ENCODE assay signal across 11 cellular contexts in the genomic region with DNA sequence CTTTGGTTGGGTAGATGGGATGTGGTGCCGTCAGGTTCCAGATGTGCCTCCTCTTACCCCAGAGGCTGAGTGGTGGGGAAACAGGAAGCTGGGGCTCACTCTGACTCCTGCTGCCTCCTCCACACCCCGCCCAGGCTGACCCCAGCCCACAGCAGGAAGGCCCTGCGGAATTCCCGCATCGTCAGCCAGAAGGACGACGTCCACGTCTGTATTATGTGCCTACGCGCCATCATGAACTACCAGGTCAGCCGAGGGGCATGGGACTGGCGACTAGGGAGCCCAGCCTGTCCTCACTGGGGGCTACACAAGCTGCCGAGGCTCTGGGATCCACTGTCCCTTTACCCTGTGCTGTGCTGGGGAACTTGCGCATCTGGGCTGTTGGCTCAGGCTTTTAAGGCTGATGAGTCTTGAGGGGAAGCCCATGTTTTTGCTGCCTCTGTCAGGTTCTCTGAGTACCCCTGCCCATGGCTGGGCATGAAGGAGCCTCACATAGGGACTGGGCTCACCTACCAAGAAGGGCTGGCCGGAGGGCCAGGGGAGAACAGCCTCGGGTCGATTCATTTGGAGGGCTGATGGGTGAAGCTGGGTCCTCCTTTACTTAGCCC. TPM values are rescaled to one million over a fixed set of nuclear protein-coding genes. Genes with fewer than 3 reads are reported as not detected.
A peak's percentile ranks its signal among the peaks of the same experiment; 100 is the strongest.
DNase-seq lines count a peak whose midpoint lies in the region; ATAC-seq and TF ChIP-seq lines count a peak whose summit lies in the region.
"Had no signal": no experiment of that assay in that cellular context is flagged by ENCODE, and none has a peak within 500 bp of the region (broad histone marks: within the 10 kb centered on the region; RNA-seq: fewer than 3 reads in every experiment).

No MANE protein-coding gene starts in this region.

- WGBS in SK-N-SH (ENCODE audit: low lambda C conversion rate) = 30% methylated on average over 2 of the region's 17 CpGs

- H3K27me3 ChIP-seq in SK-N-SH (ENCODE audit: insufficient read depth) (no peaks in the 10 kb centered on the region), neutrophil (no peaks in the 10 kb centered on the region)

- H3K9me3 ChIP-seq in SK-N-SH (no peaks in the 10 kb centered on the region), neutrophil (peaks cover 10% of the 10 kb centered on the region)
- H3K9me3 ChIP-seq: colonic mucosa had no signal

- POLR2A ChIA-PET in SK-N-SH (lab: Yijun Ruan, JAX) = no interaction called here

- intact Hi-C loops in posterior vena cava (cut with DNase I) = no loop called here

- H3K36me3 ChIP-seq in SK-N-SH (replicated peaks in 1 of 2; ENCODE audit: control insufficient read depth in 1 of 2, insufficient read depth in 2 of 2, low read length in 1 of 2) (no peaks in the 10 kb centered on the region), neutrophil (peaks cover 98% of the 10 kb centered on the region)
- H3K36me3 ChIP-seq: colonic mucosa had no signal

- no peak overlapping the region for H2AFZ ChIP-seq in SK-N-SH (ENCODE audit: low read depth)

- H3K4me1 Mint-ChIP-seq in chondrocyte (ENCODE audit: low read depth) = no peaks in the 10 kb centered on the region

- peaks cover 1% of the 10 kb centered on the region for H3K36me3 Mint-ChIP-seq in chondrocyte (ENCODE audit: low read depth)

- no peak overlapping the region for H3K9ac ChIP-seq in SK-N-SH

- H3K27me3 Mint-ChIP-seq in chondrocyte (ENCODE audit: low read depth) = peaks cover 6% of the 10 kb centered on the region

- no peak for TF ChIP-seq RAD21 in SK-N-SH (IDR thresholded peaks at IDR 0.05; ENCODE audit: low read length)

- H3K4me2 ChIP-seq in SK-N-SH = no peak overlapping the region
- H3K4me2 ChIP-seq: smooth muscle cell had no signal

- H3K4me1 ChIP-seq in SK-N-SH (ENCODE audit: control insufficient read depth in 1 of 2, insufficient read depth in 2 of 2, low read depth in 1 of 2, low read length in 1 of 2) (peaks cover under 1 to 16% of the 10 kb centered on the region in 2 experiments; a peak in 2 of 4 replicates), neutrophil (ENCODE audit: control insufficient read depth in 1 of 2, insufficient read depth in 1 of 2, low read depth in 1 of 2, low read length in 1 of 2) (peaks cover 60 to 68% of the 10 kb centered on the region in 2 experiments)

- no peaks in the 10 kb centered on the region for H4K20me1 ChIP-seq in SK-N-SH (ENCODE audit: insufficient read depth)

- H3K4me3 ChIP-seq in SK-N-SH (ENCODE audit: low read depth in 2 of 2, low read length in 1 of 2) = no peak overlapping the region
- H3K4me3 ChIP-seq in neutrophil (ENCODE audit: low read depth in 1 of 2, low read length in 1 of 2) = peak overlapping the region; percentile 33 to 57
- H3K4me3 ChIP-seq: colonic mucosa, smooth muscle cell had no signal

- H3K4me3 Mint-ChIP-seq in chondrocyte (ENCODE audit: unreplicated experiment) = no peak overlapping the region

- H3K9me2 ChIP-seq in SK-N-SH = no peaks in the 10 kb centered on the region

- CTCF ChIA-PET in SK-N-SH (lab: Yijun Ruan, JAX) = interaction anchor here (0.6 to 11.1 kb wide), 30 partner anchors 10 to 637 kb away, joined by 3 to 232 read pairs (median 8); a partner anchor contains a TSS

- ATAC-seq in SK-N-SH treated with all-trans-retinoic acid at 6 μM for 48 hours = no peak
- no peak for ATAC-seq in GM18502 (IDR thresholded peaks at IDR 0.05; ENCODE audit: poor library complexity, unreplicated experiment)

- H3F3A ChIP-seq in SK-N-SH (replicated peaks; ENCODE audit: insufficient read depth) = no peaks in the 10 kb centered on the region

- TF ChIP-seq CTCF in SK-N-SH (IDR thresholded peaks at IDR 0.05) (peak; percentile 29; the same call in 1 of the 2 replicates), LNCAP (IDR thresholded peaks at IDR 0.05) (peak; percentile 63), chondrocyte (IDR thresholded peaks at IDR 0.05) (peak; percentile 70), neutrophil (IDR thresholded peaks at IDR 0.05) (peak; percentile 2)

- no peaks in the 10 kb centered on the region for H3K79me2 ChIP-seq in SK-N-SH (ENCODE audit: insufficient read depth)

- no peak for DNase-seq in SK-N-SH
- DNase-seq in chondrocyte (ENCODE audit: low spot score) = no peak
- no peak for DNase-seq in posterior vena cava (ENCODE audit: low spot score)
- DNase-seq in KG1 (lab: John Stamatoyannopoulos, UW) = no peak

- TF ChIP-seq EP300 in SK-N-SH (IDR thresholded peaks at IDR 0.05; ENCODE audit: borderline replicate concordance in 1 of 2, low read depth in 1 of 2, low read length in 1 of 2) = no peak

- no peak overlapping the region for H3K27ac ChIP-seq in SK-N-SH (ENCODE audit: low read depth in 2 of 2, low read length in 1 of 2)
- H3K27ac ChIP-seq in neutrophil = peak overlapping the region; percentile 99
- H3K27ac ChIP-seq: colonic mucosa had no signal

- no peaks in the 10 kb centered on the region for H3K9me3 Mint-ChIP-seq in chondrocyte (ENCODE audit: low read depth)
- H3K9me3 Mint-ChIP-seq: activated naive CD4-positive, alpha-beta T cell treated with anti-CD3 and anti-CD28 coated beads, Interleukin-2, amount 50 U/mL, for 72 hours had no signal

- H3K27ac Mint-ChIP-seq in chondrocyte (ENCODE audit: unreplicated experiment) = no peak overlapping the region

TF ChIP-seq in SK-N-SH, 30 proteins besides CTCF, POLR2A, EP300 and RAD21 (continues in another document):
- TF ChIP-seq, protein P1, sequence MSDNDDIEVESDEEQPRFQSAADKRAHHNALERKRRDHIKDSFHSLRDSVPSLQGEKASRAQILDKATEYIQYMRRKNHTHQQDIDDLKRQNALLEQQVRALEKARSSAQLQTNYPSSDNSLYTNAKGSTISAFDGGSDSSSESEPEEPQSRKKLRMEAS (IDR thresholded peaks at IDR 0.05; ENCODE audit: low read depth) = no peak
- no peak for TF ChIP-seq SMC3 (IDR thresholded peaks at IDR 0.05; ENCODE audit: low read depth, low read length)
- no peak for TF ChIP-seq MXI1 (IDR thresholded peaks at IDR 0.05; ENCODE audit: low read depth, low read length)
- TF ChIP-seq TAF1 (IDR thresholded peaks at IDR 0.05; ENCODE audit: borderline replicate concordance, low read depth, low read length) = no peak
- no peak for TF ChIP-seq CHD2 (IDR thresholded peaks at IDR 0.05; ENCODE audit: low read length, partially characterized antibody)

TF ChIP-seq in SK-N-SH treated with all-trans-retinoic acid at 6 μM for 48 hours, 23 proteins besides CTCF, POLR2A, EP300 and RAD21:
- no peak for TF ChIP-seq ZNF565 (CRISPR knock-in tag; conservative IDR thresholded peaks at IDR 0.05; ENCODE audit: low read depth)
- TF ChIP-seq ESRRG (CRISPR knock-in tag; IDR thresholded peaks at IDR 0.05) = no peak
- no peak for TF ChIP-seq GLIS3 (CRISPR knock-in tag; IDR thresholded peaks at IDR 0.05)
- no peak for TF ChIP-seq TOX (CRISPR knock-in tag; IDR thresholded peaks at IDR 0.05; ENCODE audit: borderline replicate concordance)
- TF ChIP-seq SNAI2 (CRISPR knock-in tag; IDR thresholded peaks at IDR 0.05) = no peak

RNA-seq across cellular contexts. Expression of a gene that starts 14.4 kb away (rescaled TPM):
- 1.5 and 2.8 TPM in 2 replicates for polyA plus RNA-seq in SK-N-SH (2012; rRNA removed)
- 1.6 and 2.7 TPM in 2 replicates for polyA plus RNA-seq in SK-N-SH (2012; cell fraction: cytosol; rRNA removed)
- polyA plus RNA-seq in SK-N-SH (2012; cell fraction: nucleus; rRNA removed) = 7.1 and 9.0 TPM in 2 replicates
- total RNA-seq in chondrocyte = 0.89 to 2.0 TPM (median 1.8 TPM) in 3 replicates
- total RNA-seq in posterior vena cava = 10 to 100 TPM; 19.5 to 28.2 TPM

RNA-seq across cellular contexts. Expression of a gene that starts 25.8 kb away (rescaled TPM):
- 0.08 TPM in 1 of 2 replicates, not detected in the other for polyA plus RNA-seq in SK-N-SH (2012; rRNA removed)
- polyA plus RNA-seq in SK-N-SH (2012; cell fraction: cytosol; rRNA removed) = not detected in 2 replicates
- polyA plus RNA-seq in SK-N-SH (2012; cell fraction: nucleus; rRNA removed) = 0.10 TPM in 1 of 2 replicates, not detected in the other
- not detected in 3 replicates for total RNA-seq in chondrocyte
- not detected for total RNA-seq in posterior vena cava
- total RNA-seq: colonic mucosa, smooth muscle cell had no signal
- polyA plus RNA-seq: smooth muscle cell had no signal

Comparison
In these comparisons a context has a peak if more than half of its experiments do, and no peak if none do; other contexts are left out.
1. H3K4me3 ChIP-seq: peak in neutrophil (2 of 2); none in SK-N-SH (0 of 2).
2. CTCF ChIP-seq: peak in every context shown above with its lines; median percentile 70 in chondrocyte; 63 in LNCAP; 29 in SK-N-SH; 2 in neutrophil.